In the genomic region with DNA sequence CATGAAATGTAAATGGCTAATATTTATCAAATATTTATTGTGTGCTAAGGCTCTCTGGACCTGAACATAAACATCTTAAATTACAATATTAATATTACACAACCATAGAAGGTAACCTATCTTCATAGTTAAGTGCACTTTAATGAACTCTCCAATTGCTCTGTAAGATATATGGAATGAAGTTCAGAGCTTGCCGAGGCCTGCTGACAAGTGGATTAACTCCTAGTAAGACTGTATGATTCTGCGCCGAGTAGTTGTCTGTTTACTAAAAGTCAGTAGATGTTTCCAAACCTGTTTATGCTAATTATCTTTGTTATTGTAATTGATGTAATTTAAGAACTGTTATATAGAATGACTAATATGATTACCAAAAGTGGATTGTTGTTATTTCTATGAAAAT, we compare ENCODE assay signal across 22 cellular contexts.
DNase-seq lines count a peak whose midpoint lies in the region; ATAC-seq and TF ChIP-seq lines count a peak whose summit lies in the region.
"Had no signal": no experiment of that assay in that cellular context is flagged by ENCODE, and none has a peak within 500 bp of the region (broad histone marks: within the 10 kb centered on the region; RNA-seq: fewer than 3 reads in every experiment).

No MANE protein-coding gene starts in this region.

- H3K4me1 ChIP-seq in heart right ventricle, result peaks cover 0 to 15% (median 0%) of the 10 kb centered on the region in 9 donors
- H3K4me1 ChIP-seq: A549 had no signal

- 68 to 70% methylated on average over 3 of the region's 3 CpGs for WGBS in heart right ventricle, 2 donors

- no peaks in the 10 kb centered on the region for H3K27me3 ChIP-seq in heart right ventricle
- H3K27me3 ChIP-seq: BE2C, MG63 had no signal

- no peak for ATAC-seq in heart right ventricle
- ATAC-seq: A549 had no signal

- DNase-seq in DMS53 (lab: John Stamatoyannopoulos, UW) (peak; percentile 72), NCI-H510A treated with DMSO at 0.1 percent for 48 hours (lab: John Stamatoyannopoulos, UW) (peak; percentile 76), epithelial cell of esophagus (ENCODE audit: low read depth) (peak; percentile 81), substantia nigra (lab: John Stamatoyannopoulos, UW) (no peak), heart right ventricle (no peak), NCI-H146 (lab: John Stamatoyannopoulos, UW) (no peak), MV-4-11 (lab: John Stamatoyannopoulos, UW) (no peak)
- DNase-seq: BE2C, DMS79, H7, HFFc6, Karpas-422, MG63, NCI-H1048, NCI-H1417 treated with DMSO at 0.1 percent for 48 hours, NCI-H1930, NCI-H446, NCI-H69, SHP77 treated with DMSO at 0.1 percent for 48 hours had no signal

- TF ChIP-seq CTCF in epithelial cell of esophagus (IDR thresholded peaks at IDR 0.05; ENCODE audit: insufficient read depth, low read depth, low read length, missing control alignments) (no peak), heart right ventricle (IDR thresholded peaks at IDR 0.05) (no peak)

- H3K36me3 ChIP-seq in heart right ventricle, result no peaks in the 10 kb centered on the region
- H3K36me3 ChIP-seq: BE2C, MG63 had no signal

- H3K4me3 ChIP-seq in epithelial cell of esophagus (ENCODE audit: low read length) (no peak overlapping the region), heart right ventricle (no peak overlapping the region)
- H3K4me3 ChIP-seq: A549, MG63, SK-N-MC had no signal

- intact Hi-C loops in heart right ventricle (cut with DNase I), result no loop called here

- H3K27ac ChIP-seq in substantia nigra (ENCODE audit: low read depth, low read length, poor library complexity, severe bottlenecking) (peak overlapping the region; percentile 33), heart right ventricle (no peak overlapping the region)
- H3K27ac ChIP-seq: A549, RWPE1, SK-N-MC had no signal

- no peaks in the 10 kb centered on the region for H3K9me3 ChIP-seq in heart right ventricle
- H3K9me3 ChIP-seq: A549, BE2C, MG63 had no signal

Comparison
In these comparisons a context has a peak if more than half of its experiments do, and no peak if none do; other contexts are left out.
1. DNase-seq: peak in DMS53 (single experiment), NCI-H510A treated with DMSO at 0.1 percent for 48 hours (single experiment) and epithelial cell of esophagus (single experiment); none in substantia nigra (0 of 49), heart right ventricle (0 of 2), NCI-H146 (single experiment) and MV-4-11 (single experiment).